Comparison of ENCODE assay signal across 9 cellular contexts in genomic region chr4:173231916-173232315, GRCh38.
DNase-seq lines count a peak whose midpoint lies in the region; ATAC-seq and TF ChIP-seq lines count a peak whose summit lies in the region.
"Had no signal": no experiment of that assay in that cellular context is flagged by ENCODE, and none has a peak within 500 bp of the region (broad histone marks: within the 10 kb centered on the region; RNA-seq: fewer than 3 reads in every experiment).

No MANE protein-coding gene starts in this region.

- no peaks in the 10 kb centered on the region for H3K9me3 ChIP-seq in DND-41 (ENCODE audit: insufficient read depth, low read length, severe bottlenecking)
- no peaks in the 10 kb centered on the region for H3K9me3 ChIP-seq in H9 (ENCODE audit: control insufficient read depth, low read depth, low read length)
- H3K9me3 ChIP-seq in left ventricle myocardium inferior (replicated peaks), result no peaks in the 10 kb centered on the region
- no peaks in the 10 kb centered on the region for H3K9me3 ChIP-seq in tibial nerve

- no peak overlapping the region for H4K91ac ChIP-seq in H9 (ENCODE audit: insufficient read length, low read depth, low read length)

- H3K36me3 Mint-ChIP-seq in H9 (ENCODE audit: insufficient read depth in 1 of 3, low read depth in 3 of 3), result peaks cover 0 to 2% (median 0%) of the 10 kb centered on the region in 3 experiments; a peak in 2 of 7 replicates

- no peak overlapping the region for H3K56ac ChIP-seq in H9 (ENCODE audit: insufficient read length, low read depth, low read length)

- H3T11ph ChIP-seq in H9 (ENCODE audit: low read length), result no peak overlapping the region

- H3K4me2 ChIP-seq in DND-41 (ENCODE audit: insufficient read depth, low read length) (no peak overlapping the region), H9 (ENCODE audit: insufficient read depth, insufficient read length, low read length) (no peak overlapping the region)

- CTCF ChIA-PET in RWPE1 (lab: Yijun Ruan, JAX), result interaction anchor here (1.4 kb wide), 1 partner anchor 64 kb away, joined by 4 read pairs; no protein-coding TSS in a partner anchor

- H2BK120ac ChIP-seq in H9 (ENCODE audit: low read depth, low read length, poor library complexity, severe bottlenecking), result no peak overlapping the region

- DNase-seq in DND-41 (no peak), H9 (no peak), RWPE1 (ENCODE audit: low spot score) (peak; percentile 19), left ventricle myocardium inferior (no peak), activated gamma-delta T cell treated with Interleukin-2 at 50 U/mL for 16 hours (no peak), tibial nerve (ENCODE audit: low spot score in 2 of 2) (no peak), A172 (ENCODE audit: low spot score) (no peak)
- DNase-seq: activated naive CD4-positive, alpha-beta T cell treated with anti-CD3 and anti-CD28 coated beads for 36 hours had no signal

- H3K4me3 ChIP-seq in DND-41 (ENCODE audit: low read depth in 1 of 2, low read length in 2 of 2) (no peak overlapping the region), left ventricle myocardium inferior (no peak overlapping the region), tibial nerve (no peak overlapping the region)

- ATAC-seq in DND-41 (ENCODE audit: insufficient read depth, low read depth) (peak; percentile 73), HG03039 (IDR thresholded peaks at IDR 0.05; ENCODE audit: unreplicated experiment) (no peak)

- H3K79me2 ChIP-seq in DND-41 (ENCODE audit: insufficient read depth, low read length), result peaks cover 98% of the 10 kb centered on the region
- peaks cover 15% of the 10 kb centered on the region; the same call in 1 of the 2 replicates for H3K79me2 ChIP-seq in H9 (ENCODE audit: insufficient read depth, low read length)

- WGBS in H9 (ENCODE audit: extremely low coverage, insufficient read length, low lambda C conversion rate), result no CpG with 5 or more reads among the region's 1 CpG
- WGBS in tibial nerve, 2 donors, result 64 to 72% methylated on average over 1 of the region's 1 CpG

- no peak overlapping the region for H3K4me3 Mint-ChIP-seq in H9
- H3K4me3 Mint-ChIP-seq: activated naive CD4-positive, alpha-beta T cell treated with anti-CD3 and anti-CD28 coated beads for 36 hours had no signal

- TF ChIP-seq EP300 in tibial nerve (IDR thresholded peaks at IDR 0.05), result no peak

- TF ChIP-seq CTCF in DND-41 (IDR thresholded peaks at IDR 0.05; ENCODE audit: borderline replicate concordance, extremely low read depth, low read length, poor library complexity, severe bottlenecking), result no peak
- no peak for TF ChIP-seq CTCF in H9 (conservative IDR thresholded peaks at IDR 0.05)
- no peak for TF ChIP-seq CTCF in RWPE1 (conservative IDR thresholded peaks at IDR 0.05; ENCODE audit: low read depth)
- TF ChIP-seq CTCF in left ventricle myocardium inferior (IDR thresholded peaks at IDR 0.05; ENCODE audit: borderline replicate concordance), result peak; percentile 34
- no peak for TF ChIP-seq CTCF in tibial nerve (IDR thresholded peaks at IDR 0.05)

- peak overlapping the region in 2 of 3 experiments; percentile 0 to 18; a peak in 2 of 7 replicates for H3K27ac Mint-ChIP-seq in H9
- H3K27ac Mint-ChIP-seq: activated naive CD4-positive, alpha-beta T cell treated with anti-CD3 and anti-CD28 coated beads for 36 hours had no signal

- no peak overlapping the region for H2BK12ac ChIP-seq in H9 (ENCODE audit: insufficient read length, low read depth, low read length)

- H2AFZ ChIP-seq in DND-41 (ENCODE audit: low read depth, low read length), result no peak overlapping the region
- H2AFZ ChIP-seq in H9 (ENCODE audit: low read length), result no peak overlapping the region

- H3K36me3 ChIP-seq in DND-41 (ENCODE audit: insufficient read depth, low read length) (peaks cover 20% of the 10 kb centered on the region), left ventricle myocardium inferior (no peaks in the 10 kb centered on the region), tibial nerve (no peaks in the 10 kb centered on the region)

- no peak overlapping the region for H2AK5ac ChIP-seq in H9 (ENCODE audit: insufficient read length, low read length)

- no peak overlapping the region for H2BK5ac ChIP-seq in H9 (ENCODE audit: insufficient read length, low read length)

- no peaks in the 10 kb centered on the region for H3K27me3 ChIP-seq in DND-41 (ENCODE audit: insufficient read depth, low read length, poor library complexity)
- no peaks in the 10 kb centered on the region for H3K27me3 ChIP-seq in H9 (ENCODE audit: insufficient read depth, low read length)
- no peaks in the 10 kb centered on the region for H3K27me3 ChIP-seq in left ventricle myocardium inferior (ENCODE audit: low read depth)
- no peaks in the 10 kb centered on the region for H3K27me3 ChIP-seq in tibial nerve

- H3K27ac ChIP-seq in DND-41 (ENCODE audit: low read length) (peak overlapping the region; percentile 29; the same call in 1 of the 2 replicates), H9 (ENCODE audit: insufficient read length, low read depth, low read length) (no peak overlapping the region), RWPE1 (no peak overlapping the region), left ventricle myocardium inferior (replicated peaks) (no peak overlapping the region), tibial nerve (no peak overlapping the region)

- no peak overlapping the region for H3K9ac ChIP-seq in DND-41 (ENCODE audit: low read depth, low read length)
- no peak overlapping the region for H3K9ac ChIP-seq in H9 (ENCODE audit: extremely low read depth, insufficient read length, low read length)

- intact Hi-C loops in left ventricle myocardium inferior (cut with micrococcal nuclease), result no loop called here

- H3K23ac ChIP-seq in H9 (ENCODE audit: insufficient read length, low read depth, low read length), result no peak overlapping the region

- H4K8ac ChIP-seq in H9 (replicated peaks; ENCODE audit: insufficient read length, low read depth, low read length), result no peak overlapping the region

- H3K79me1 ChIP-seq in H9 (ENCODE audit: insufficient read depth, low read depth, low read length, poor library complexity, severe bottlenecking), result peaks cover 3% of the 10 kb centered on the region

- no peak overlapping the region for H4K5ac ChIP-seq in H9 (ENCODE audit: insufficient read length, low read depth, low read length)

- no peaks in the 10 kb centered on the region for H3K23me2 ChIP-seq in H9 (ENCODE audit: insufficient read length, low read depth, low read length, poor library complexity, severe bottlenecking)

- peaks cover 16 to 21% of the 10 kb centered on the region in 2 experiments for H3K4me1 Mint-ChIP-seq in H9

- no peaks in the 10 kb centered on the region for H3K27me3 Mint-ChIP-seq in H9 (ENCODE audit: low read depth)

- TF ChIP-seq POLR2A in tibial nerve (IDR thresholded peaks at IDR 0.05), result no peak

- POLR2A ChIA-PET in RWPE1 (lab: Yijun Ruan, JAX; ENCODE audit: low non-redundant PET), result no interaction called here

- H3K14ac ChIP-seq in H9 (ENCODE audit: insufficient read depth, low read length), result no peak overlapping the region

- H3K9me3 Mint-ChIP-seq in H9, result no peaks in the 10 kb centered on the region
- H3K9me3 Mint-ChIP-seq: activated naive CD4-positive, alpha-beta T cell treated with anti-CD3 and anti-CD28 coated beads for 36 hours had no signal

- H2BK15ac ChIP-seq in H9 (ENCODE audit: low read depth, low read length), result no peak overlapping the region

- H4K20me1 ChIP-seq in DND-41 (ENCODE audit: insufficient read depth, low read length), result peaks cover 19% of the 10 kb centered on the region; the same call in 1 of the 2 replicates
- no peaks in the 10 kb centered on the region for H4K20me1 ChIP-seq in H9 (ENCODE audit: control insufficient read depth, insufficient read depth, insufficient read length)

- H3K18ac ChIP-seq in H9 (ENCODE audit: insufficient read length, low read depth, low read length), result no peak overlapping the region

- H3K4ac ChIP-seq in H9 (ENCODE audit: low read depth, low read length), result no peak overlapping the region

- H3K4me1 ChIP-seq in DND-41 (ENCODE audit: insufficient read depth, low read length) (peaks cover 39% of the 10 kb centered on the region), H9 (ENCODE audit: insufficient read depth, low read length) (peaks cover 6% of the 10 kb centered on the region; the same call in 1 of the 2 replicates), left ventricle myocardium inferior (peaks cover 16% of the 10 kb centered on the region), tibial nerve (no peaks in the 10 kb centered on the region)

- no peak overlapping the region for H2BK20ac ChIP-seq in H9 (ENCODE audit: low read depth, low read length, poor library complexity, severe bottlenecking)
